In genomic region chr11:39374963-39375698, GRCh38 we compare ENCODE assay signal across 9 cellular contexts.
DNase-seq lines count a peak whose midpoint lies in the region; ATAC-seq and TF ChIP-seq lines count a peak whose summit lies in the region.
"Had no signal": no experiment of that assay in that cellular context is flagged by ENCODE, and none has a peak within 500 bp of the region (broad histone marks: within the 10 kb centered on the region; RNA-seq: fewer than 3 reads in every experiment).

No MANE protein-coding gene starts in this region.

- no peak overlapping the region for H3K4me3 Mint-ChIP-seq in activated CD4-positive, alpha-beta T cell treated with anti-CD3 and anti-CD28 coated beads, Interleukin-2, amount 10 ng/mL, durations not matched to agents 7 days and 5 days
- no peak overlapping the region for H3K4me3 Mint-ChIP-seq in neural progenitor cell

- H3K79me2 ChIP-seq in neural progenitor cell (ENCODE audit: low read depth) = no peaks in the 10 kb centered on the region

- no peaks in the 10 kb centered on the region for H3K9me3 Mint-ChIP-seq in activated CD4-positive, alpha-beta T cell treated with anti-CD3 and anti-CD28 coated beads, Interleukin-2, amount 10 ng/mL, durations not matched to agents 7 days and 5 days
- no peaks in the 10 kb centered on the region for H3K9me3 Mint-ChIP-seq in neural progenitor cell

- no peaks in the 10 kb centered on the region for H3K27me3 ChIP-seq in neural progenitor cell

- DNase-seq in activated CD4-positive, alpha-beta T cell treated with anti-CD3 and anti-CD28 coated beads, Interleukin-2, amount 10 ng/mL, durations not matched to agents 7 days and 5 days = peak; percentile 36
- DNase-seq in activated CD4-positive, alpha-beta T cell treated with anti-CD3 and anti-CD28 coated beads for 1 hour = no peak
- DNase-seq in NCI-H2029 (lab: John Stamatoyannopoulos, UW) (peak; percentile 1), cerebellum (ENCODE audit: low spot score) (peak; percentile 1), neural progenitor cell (ENCODE audit: low spot score) (peak; percentile 49)

- H3K36me3 Mint-ChIP-seq in activated CD4-positive, alpha-beta T cell treated with anti-CD3 and anti-CD28 coated beads, Interleukin-2, amount 10 ng/mL, durations not matched to agents 7 days and 5 days (ENCODE audit: low read depth) = peaks cover 3% of the 10 kb centered on the region
- H3K36me3 Mint-ChIP-seq in neural progenitor cell = no peaks in the 10 kb centered on the region

- no peak overlapping the region for H3K9ac ChIP-seq in neural progenitor cell

- no peak overlapping the region for H3K4me2 ChIP-seq in neural progenitor cell

- H3K4me1 ChIP-seq in neural progenitor cell = no peaks in the 10 kb centered on the region

- no peak overlapping the region for H3K27ac Mint-ChIP-seq in activated CD4-positive, alpha-beta T cell treated with anti-CD3 and anti-CD28 coated beads, Interleukin-2, amount 10 ng/mL, durations not matched to agents 7 days and 5 days
- H3K27ac Mint-ChIP-seq in neural progenitor cell = no peak overlapping the region

- H3F3A ChIP-seq in neural progenitor cell (ENCODE audit: low read depth) = no peaks in the 10 kb centered on the region

- H3K4me3 ChIP-seq in neural progenitor cell = no peak overlapping the region
- H3K4me3 ChIP-seq: skin epidermis had no signal

- TF ChIP-seq CTCF in neural progenitor cell (IDR thresholded peaks at IDR 0.05) = peak; percentile 76

- H3K9me3 ChIP-seq in neural progenitor cell (ENCODE audit: low read depth) = no peaks in the 10 kb centered on the region

- H2AFZ ChIP-seq in neural progenitor cell (replicated peaks) = peak overlapping the region; percentile 15

- POLR2A ChIA-PET in activated CD4-positive, alpha-beta T cell treated with anti-CD3 and anti-CD28 coated beads, Interleukin-2, amount 10 ng/mL, durations not matched to agents 7 days and 5 days (lab: Charles Lee) = no interaction called here

- H3K27ac ChIP-seq in neural progenitor cell = no peak overlapping the region
- H3K27ac ChIP-seq: skin epidermis had no signal

- no peaks in the 10 kb centered on the region for H4K20me1 ChIP-seq in neural progenitor cell (ENCODE audit: low read depth)

- ATAC-seq in HG03469 (IDR thresholded peaks at IDR 0.05; ENCODE audit: unreplicated experiment) (no peak), GM19324 (IDR thresholded peaks at IDR 0.05; ENCODE audit: low FRiP score, unreplicated experiment) (no peak), GM19463 (IDR thresholded peaks at IDR 0.05; ENCODE audit: unreplicated experiment) (no peak)

- H3K36me3 ChIP-seq in neural progenitor cell = no peaks in the 10 kb centered on the region

- CTCF ChIA-PET in activated CD4-positive, alpha-beta T cell treated with anti-CD3 and anti-CD28 coated beads, Interleukin-2, amount 10 ng/mL, durations not matched to agents 7 days and 5 days (lab: Charles Lee) = interaction anchor here (0.6 kb wide), 1 partner anchor 867 kb away, joined by 4 read pairs; no protein-coding TSS in a partner anchor

- H3K27me3 Mint-ChIP-seq in activated CD4-positive, alpha-beta T cell treated with anti-CD3 and anti-CD28 coated beads, Interleukin-2, amount 10 ng/mL, durations not matched to agents 7 days and 5 days = no peaks in the 10 kb centered on the region
- peaks cover 2% of the 10 kb centered on the region for H3K27me3 Mint-ChIP-seq in neural progenitor cell (ENCODE audit: insufficient read depth, low read depth)

- H3K4me1 Mint-ChIP-seq in activated CD4-positive, alpha-beta T cell treated with anti-CD3 and anti-CD28 coated beads, Interleukin-2, amount 10 ng/mL, durations not matched to agents 7 days and 5 days = peaks cover 15% of the 10 kb centered on the region
- H3K4me1 Mint-ChIP-seq in neural progenitor cell = no peaks in the 10 kb centered on the region
